Comparison of ENCODE assay signal across 1 cellular context in genomic region chr14:28756896-28757570, GRCh38.
A peak's percentile ranks its signal among the peaks of the same experiment; 100 is the strongest.
TF ChIP-seq lines count a peak whose summit lies in the region.

No MANE protein-coding gene starts in this region.

TF ChIP-seq in HepG2, 621 proteins besides CTCF, POLR2A, EP300 and RAD21 (continued from another document and continues in another):
- peak; percentile 25; the same call in 1 of the 2 replicates for TF ChIP-seq PATZ1 (CRISPR knock-in tag; IDR thresholded peaks at IDR 0.05)
- no peak for TF ChIP-seq TOPORS (CRISPR knock-in tag; IDR thresholded peaks at IDR 0.05)
- TF ChIP-seq ZNF749 (CRISPR knock-in tag; IDR thresholded peaks at IDR 0.05; ENCODE audit: borderline replicate concordance) = no peak
- TF ChIP-seq PHF21A (CRISPR knock-in tag; IDR thresholded peaks at IDR 0.05) = peak; percentile 39; the same call in 1 of the 2 replicates
- no peak for TF ChIP-seq ZNF841 (CRISPR knock-in tag; IDR thresholded peaks at IDR 0.05; ENCODE audit: borderline replicate concordance)
- no peak for TF ChIP-seq MLX (CRISPR knock-in tag; IDR thresholded peaks at IDR 0.05)
- TF ChIP-seq RFXAP (CRISPR knock-in tag; IDR thresholded peaks at IDR 0.05; ENCODE audit: borderline replicate concordance) = no peak
- TF ChIP-seq PAF1 (CRISPR knock-in tag; IDR thresholded peaks at IDR 0.05) = no peak
- no peak for TF ChIP-seq ZNF614 (CRISPR knock-in tag; IDR thresholded peaks at IDR 0.05; ENCODE audit: borderline replicate concordance)
- no peak for TF ChIP-seq GMEB2 (CRISPR knock-in tag; IDR thresholded peaks at IDR 0.05; ENCODE audit: low read depth)
- peak; percentile 68; the same call in 1 of the 2 replicates for TF ChIP-seq SMC3 (IDR thresholded peaks at IDR 0.05; ENCODE audit: low read length)
- 0 out of 2 replicates have a peak, but pooled peaks have one; percentile 49 for TF ChIP-seq FOXO4 (CRISPR knock-in tag; conservative IDR thresholded peaks at IDR 0.05)
- no peak for TF ChIP-seq MZF1 (CRISPR knock-in tag; IDR thresholded peaks at IDR 0.05; ENCODE audit: borderline replicate concordance)
- TF ChIP-seq NFE2 (CRISPR knock-in tag; IDR thresholded peaks at IDR 0.05) = no peak
- no peak for TF ChIP-seq KDM5B (CRISPR knock-in tag; IDR thresholded peaks at IDR 0.05; ENCODE audit: borderline replicate concordance)
- TF ChIP-seq ZFP41 (CRISPR knock-in tag; IDR thresholded peaks at IDR 0.05; ENCODE audit: borderline replicate concordance) = no peak
- TF ChIP-seq ZGPAT (CRISPR knock-in tag; IDR thresholded peaks at IDR 0.05) = 0 out of 2 replicates have a peak, but pooled peaks have one; percentile 33
- peak; percentile 74; the same call in 1 of the 2 replicates for TF ChIP-seq ZNF205 (CRISPR knock-in tag; IDR thresholded peaks at IDR 0.05)
- TF ChIP-seq ZNF460 (CRISPR knock-in tag; IDR thresholded peaks at IDR 0.05; ENCODE audit: borderline replicate concordance) = no peak
- TF ChIP-seq ERF (CRISPR knock-in tag; IDR thresholded peaks at IDR 0.05) = peak; percentile 44; the same call in 1 of the 2 replicates
- no peak for TF ChIP-seq MTA1 (CRISPR knock-in tag; IDR thresholded peaks at IDR 0.05; ENCODE audit: borderline replicate concordance)
- TF ChIP-seq BCL3 (CRISPR knock-in tag; IDR thresholded peaks at IDR 0.05) = no peak
- TF ChIP-seq ATM (IDR thresholded peaks at IDR 0.05; ENCODE audit: borderline replicate concordance) = no peak
- TF ChIP-seq PBX2 (CRISPR knock-in tag; IDR thresholded peaks at IDR 0.05) = no peak
- TF ChIP-seq NCOA5 (CRISPR knock-in tag; IDR thresholded peaks at IDR 0.05) = no peak
- TF ChIP-seq ZBTB7B (CRISPR knock-in tag; IDR thresholded peaks at IDR 0.05) = peak; percentile 22; the same call in 1 of the 2 replicates
- no peak for TF ChIP-seq ZNF296 (CRISPR knock-in tag; conservative IDR thresholded peaks at IDR 0.05)
- TF ChIP-seq PLRG1 (conservative IDR thresholded peaks at IDR 0.05) = no peak
- TF ChIP-seq NCOA1 (CRISPR knock-in tag; IDR thresholded peaks at IDR 0.05) = no peak
- no peak for TF ChIP-seq GATAD1 (CRISPR knock-in tag; IDR thresholded peaks at IDR 0.05)
- TF ChIP-seq JUNB (CRISPR knock-in tag; IDR thresholded peaks at IDR 0.05; ENCODE audit: borderline replicate concordance) = no peak
- no peak for TF ChIP-seq ZUFSP (CRISPR knock-in tag; IDR thresholded peaks at IDR 0.05; ENCODE audit: borderline replicate concordance)
- TF ChIP-seq ZNF816 (CRISPR knock-in tag; IDR thresholded peaks at IDR 0.05; ENCODE audit: borderline replicate concordance) = no peak
- TF ChIP-seq FOXO1 (CRISPR knock-in tag; IDR thresholded peaks at IDR 0.05) = no peak
- TF ChIP-seq ZNF572 (CRISPR knock-in tag; IDR thresholded peaks at IDR 0.05) = peak; percentile 45; the same call in 1 of the 2 replicates
- TF ChIP-seq ZNF768 (CRISPR knock-in tag; IDR thresholded peaks at IDR 0.05) = no peak
- no peak for TF ChIP-seq ZNF784 (CRISPR knock-in tag; IDR thresholded peaks at IDR 0.05; ENCODE audit: borderline replicate concordance)
- no peak for TF ChIP-seq SMAD1 (CRISPR knock-in tag; IDR thresholded peaks at IDR 0.05; ENCODE audit: borderline replicate concordance, low read depth)
- no peak for TF ChIP-seq SNAPC5 (CRISPR knock-in tag; IDR thresholded peaks at IDR 0.05; ENCODE audit: borderline replicate concordance)
- no peak for TF ChIP-seq REXO4 (CRISPR knock-in tag; IDR thresholded peaks at IDR 0.05; ENCODE audit: borderline replicate concordance)
- TF ChIP-seq MXI1 (IDR thresholded peaks at IDR 0.05; ENCODE audit: borderline replicate concordance, low read depth, low read length) = no peak
- no peak for TF ChIP-seq RBM39 (IDR thresholded peaks at IDR 0.05; ENCODE audit: low read depth, low read length, poor library complexity, severe bottlenecking)
- no peak for TF ChIP-seq MYNN (CRISPR knock-in tag; IDR thresholded peaks at IDR 0.05; ENCODE audit: low read depth)
- TF ChIP-seq ZNF562 (CRISPR knock-in tag; IDR thresholded peaks at IDR 0.05; ENCODE audit: borderline replicate concordance) = no peak
- TF ChIP-seq HDAC2 (CRISPR knock-in tag; IDR thresholded peaks at IDR 0.05) = no peak
- TF ChIP-seq MAFK (conservative IDR thresholded peaks at IDR 0.05 in 1 of 2, IDR thresholded peaks at IDR 0.05 in 1 of 2; ENCODE audit: low read length in 2 of 2) = no peak
- no peak for TF ChIP-seq ZNF629 (CRISPR knock-in tag; conservative IDR thresholded peaks at IDR 0.05)
- TF ChIP-seq ZFP36L2 (CRISPR knock-in tag; IDR thresholded peaks at IDR 0.05) = no peak
- TF ChIP-seq ZBTB26 (CRISPR knock-in tag; IDR thresholded peaks at IDR 0.05; ENCODE audit: borderline replicate concordance) = peak; percentile 81
- no peak for TF ChIP-seq PRDM15 (CRISPR knock-in tag; IDR thresholded peaks at IDR 0.05)
- no peak for TF ChIP-seq ZMYM2 (CRISPR knock-in tag; IDR thresholded peaks at IDR 0.05)
- TF ChIP-seq RBAK (CRISPR knock-in tag; IDR thresholded peaks at IDR 0.05) = no peak
